1 cellular context compared by ENCODE assay signal in genomic region chr9:127972316-127972871, GRCh38.
TF ChIP-seq lines count a peak whose summit lies in the region.

No MANE protein-coding gene starts in this region.

TF ChIP-seq in GM12878, 131 proteins besides CTCF, POLR2A, EP300 and RAD21:
- TF ChIP-seq STAT1 (conservative IDR thresholded peaks at IDR 0.05) (no peak), ZNF274 (IDR thresholded peaks at IDR 0.05; ENCODE audit: insufficient read depth, insufficient read length) (no peak), HDAC2 (IDR thresholded peaks at IDR 0.05) (no peak), BCLAF1 (IDR thresholded peaks at IDR 0.05) (no peak), SMAD1 (IDR thresholded peaks at IDR 0.05; ENCODE audit: low read depth, partially characterized antibody) (no peak), MYB (IDR thresholded peaks at IDR 0.05; ENCODE audit: borderline replicate concordance, low read depth, low read length) (no peak)
- TF ChIP-seq, protein P1, sequence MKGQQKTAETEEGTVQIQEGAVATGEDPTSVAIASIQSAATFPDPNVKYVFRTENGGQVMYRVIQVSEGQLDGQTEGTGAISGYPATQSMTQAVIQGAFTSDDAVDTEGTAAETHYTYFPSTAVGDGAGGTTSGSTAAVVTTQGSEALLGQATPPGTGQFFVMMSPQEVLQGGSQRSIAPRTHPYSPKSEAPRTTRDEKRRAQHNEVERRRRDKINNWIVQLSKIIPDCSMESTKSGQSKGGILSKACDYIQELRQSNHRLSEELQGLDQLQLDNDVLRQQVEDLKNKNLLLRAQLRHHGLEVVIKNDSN (IDR thresholded peaks at IDR 0.05; ENCODE audit: borderline replicate concordance, extremely low read length, insufficient read depth, low read depth, low read length), result no peak
- TF ChIP-seq, protein P2, sequence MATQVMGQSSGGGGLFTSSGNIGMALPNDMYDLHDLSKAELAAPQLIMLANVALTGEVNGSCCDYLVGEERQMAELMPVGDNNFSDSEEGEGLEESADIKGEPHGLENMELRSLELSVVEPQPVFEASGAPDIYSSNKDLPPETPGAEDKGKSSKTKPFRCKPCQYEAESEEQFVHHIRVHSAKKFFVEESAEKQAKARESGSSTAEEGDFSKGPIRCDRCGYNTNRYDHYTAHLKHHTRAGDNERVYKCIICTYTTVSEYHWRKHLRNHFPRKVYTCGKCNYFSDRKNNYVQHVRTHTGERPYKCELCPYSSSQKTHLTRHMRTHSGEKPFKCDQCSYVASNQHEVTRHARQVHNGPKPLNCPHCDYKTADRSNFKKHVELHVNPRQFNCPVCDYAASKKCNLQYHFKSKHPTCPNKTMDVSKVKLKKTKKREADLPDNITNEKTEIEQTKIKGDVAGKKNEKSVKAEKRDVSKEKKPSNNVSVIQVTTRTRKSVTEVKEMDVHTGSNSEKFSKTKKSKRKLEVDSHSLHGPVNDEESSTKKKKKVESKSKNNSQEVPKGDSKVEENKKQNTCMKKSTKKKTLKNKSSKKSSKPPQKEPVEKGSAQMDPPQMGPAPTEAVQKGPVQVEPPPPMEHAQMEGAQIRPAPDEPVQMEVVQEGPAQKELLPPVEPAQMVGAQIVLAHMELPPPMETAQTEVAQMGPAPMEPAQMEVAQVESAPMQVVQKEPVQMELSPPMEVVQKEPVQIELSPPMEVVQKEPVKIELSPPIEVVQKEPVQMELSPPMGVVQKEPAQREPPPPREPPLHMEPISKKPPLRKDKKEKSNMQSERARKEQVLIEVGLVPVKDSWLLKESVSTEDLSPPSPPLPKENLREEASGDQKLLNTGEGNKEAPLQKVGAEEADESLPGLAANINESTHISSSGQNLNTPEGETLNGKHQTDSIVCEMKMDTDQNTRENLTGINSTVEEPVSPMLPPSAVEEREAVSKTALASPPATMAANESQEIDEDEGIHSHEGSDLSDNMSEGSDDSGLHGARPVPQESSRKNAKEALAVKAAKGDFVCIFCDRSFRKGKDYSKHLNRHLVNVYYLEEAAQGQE (IDR thresholded peaks at IDR 0.05; ENCODE audit: low read depth, low read length), result no peak
